1 cellular context compared by ENCODE assay signal in genomic region chr10:97445722-97446639, GRCh38.
A peak's percentile ranks its signal among the peaks of the same experiment; 100 is the strongest.
TF ChIP-seq lines count a peak whose summit lies in the region.

EXOSC1 (minus strand) TSS chr10:97446006; CDS start chr10:97445985, 21 bp downstream.
ZDHHC16 (plus strand) TSS chr10:97446175; CDS start chr10:97451676, 5,501 bp downstream.

TF ChIP-seq in HepG2, 621 proteins besides CTCF, POLR2A, EP300 and RAD21 (continued from another document and continues in another):
- TF ChIP-seq ZNF501 (CRISPR knock-in tag; IDR thresholded peaks at IDR 0.05) (peak; percentile 81; the same call in 1 of the 2 replicates), ZKSCAN5 (CRISPR knock-in tag; IDR thresholded peaks at IDR 0.05) (no peak), ZNF788 (CRISPR knock-in tag; IDR thresholded peaks at IDR 0.05; ENCODE audit: borderline replicate concordance) (0 out of 2 replicates have a peak, but pooled peaks have one; percentile 16), MLLT10 (CRISPR knock-in tag; IDR thresholded peaks at IDR 0.05) (no peak), ZGPAT (CRISPR knock-in tag; IDR thresholded peaks at IDR 0.05) (peak; percentile 70; the same call in 1 of the 2 replicates), RBFOX2 (IDR thresholded peaks at IDR 0.05; ENCODE audit: low read depth, low read length) (peak; percentile 95), NKX3-1 (CRISPR knock-in tag; IDR thresholded peaks at IDR 0.05) (no peak), BCL3 (CRISPR knock-in tag; IDR thresholded peaks at IDR 0.05) (peak; percentile 80; the same call in 1 of the 2 replicates), ZBTB44 (CRISPR knock-in tag; IDR thresholded peaks at IDR 0.05) (no peak), HNF1A (IDR thresholded peaks at IDR 0.05; ENCODE audit: low read depth) (no peak), HNF1A (CRISPR knock-in tag; IDR thresholded peaks at IDR 0.05; ENCODE audit: borderline replicate concordance) (no peak), ZBTB42 (CRISPR knock-in tag; IDR thresholded peaks at IDR 0.05) (no peak), KDM2A (CRISPR knock-in tag; IDR thresholded peaks at IDR 0.05; ENCODE audit: borderline replicate concordance, low read depth) (peak; percentile 83), PBX2 (CRISPR knock-in tag; IDR thresholded peaks at IDR 0.05) (no peak), PBX3 (CRISPR knock-in tag; IDR thresholded peaks at IDR 0.05; ENCODE audit: borderline replicate concordance) (no peak; the same call in 1 of the 2 replicates), WIZ (CRISPR knock-in tag; IDR thresholded peaks at IDR 0.05) (no peak), ZNF891 (CRISPR knock-in tag; IDR thresholded peaks at IDR 0.05) (no peak; the same call in 1 of the 2 replicates), AFF4 (CRISPR knock-in tag; IDR thresholded peaks at IDR 0.05) (no peak), KMT2B (CRISPR knock-in tag; IDR thresholded peaks at IDR 0.05) (peak; percentile 69; the same call in 1 of the 2 replicates), DDIT3 (CRISPR knock-in tag; IDR thresholded peaks at IDR 0.05) (no peak), ZNF230 (CRISPR knock-in tag; IDR thresholded peaks at IDR 0.05) (no peak; the same call in 1 of the 2 replicates), HOXA5 (CRISPR knock-in tag; IDR thresholded peaks at IDR 0.05) (peak; percentile 87; the same call in 1 of the 2 replicates), TCF12 (IDR thresholded peaks at IDR 0.05) (no peak), TCF12 (CRISPR knock-in tag; IDR thresholded peaks at IDR 0.05) (0 out of 2 replicates have a peak, but pooled peaks have one; percentile 65), AHR (CRISPR knock-in tag; IDR thresholded peaks at IDR 0.05) (no peak), BRCA1 (CRISPR knock-in tag; IDR thresholded peaks at IDR 0.05) (0 out of 2 replicates have a peak, but pooled peaks have one; percentile 62), MYPOP (CRISPR knock-in tag; IDR thresholded peaks at IDR 0.05) (peak; percentile 38; the same call in 1 of the 2 replicates), NR3C1 (CRISPR knock-in tag; IDR thresholded peaks at IDR 0.05) (no peak), ZNF564 (CRISPR knock-in tag; IDR thresholded peaks at IDR 0.05) (no peak), ZNF30 (CRISPR knock-in tag; IDR thresholded peaks at IDR 0.05) (no peak), ZNF552 (CRISPR knock-in tag; IDR thresholded peaks at IDR 0.05; ENCODE audit: borderline replicate concordance) (no peak; the same call in 1 of the 2 replicates), ZNF281 (CRISPR knock-in tag; IDR thresholded peaks at IDR 0.05; ENCODE audit: borderline replicate concordance) (no peak), JUNB (CRISPR knock-in tag; IDR thresholded peaks at IDR 0.05; ENCODE audit: borderline replicate concordance) (no peak), ZNF3 (CRISPR knock-in tag; IDR thresholded peaks at IDR 0.05) (no peak)
